Comparison of ENCODE assay signal across 8 cellular contexts in the genomic region with DNA sequence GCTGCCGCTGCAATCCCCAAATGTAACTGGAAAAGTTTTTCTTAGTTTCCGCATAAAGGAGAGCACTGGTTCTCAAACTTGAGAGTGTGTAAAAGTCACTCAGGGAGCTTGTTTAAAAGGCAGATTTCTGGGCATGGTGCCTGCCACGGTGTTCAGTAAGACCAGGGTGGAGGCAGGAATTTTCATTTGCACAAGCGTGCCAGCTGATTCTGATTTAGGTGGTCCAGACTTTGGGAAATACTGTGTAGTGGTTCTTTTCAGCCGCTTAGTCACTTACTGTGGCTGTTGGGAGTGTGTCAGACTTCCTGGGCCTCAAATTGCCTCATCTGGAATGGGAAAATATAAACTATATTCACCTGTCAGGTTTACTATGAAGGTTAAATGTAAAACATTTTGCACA. TPM values are rescaled to one million over a fixed set of nuclear protein-coding genes. Genes with fewer than 3 reads are reported as not detected.
DNase-seq lines count a peak whose midpoint lies in the region; ATAC-seq and TF ChIP-seq lines count a peak whose summit lies in the region.

No MANE protein-coding gene starts in this region.

- peak overlapping the region; percentile 85 to 87 for H3K4me3 Mint-ChIP-seq in activated T-cell treated with anti-CD3 and anti-CD28 coated beads, Interleukin-2, amount 50 U/mL, for 72 hours
- peak overlapping the region; percentile 82 for H3K4me3 Mint-ChIP-seq in activated naive CD8-positive, alpha-beta T cell treated with anti-CD3 and anti-CD28 coated beads, Interleukin-2, amount 10 ng/mL, durations not matched to agents 7 days and 5 days
- H3K4me3 Mint-ChIP-seq in type B pancreatic cell, result peak overlapping the region; percentile 95

- H3K9me3 Mint-ChIP-seq in activated T-cell treated with anti-CD3 and anti-CD28 coated beads, Interleukin-2, amount 50 U/mL, for 72 hours, result no peaks in the 10 kb centered on the region
- H3K9me3 Mint-ChIP-seq in activated naive CD8-positive, alpha-beta T cell treated with anti-CD3 and anti-CD28 coated beads, Interleukin-2, amount 10 ng/mL, durations not matched to agents 7 days and 5 days, result no peaks in the 10 kb centered on the region
- H3K9me3 Mint-ChIP-seq in type B pancreatic cell, result no peaks in the 10 kb centered on the region

- no peak overlapping the region for H3K27ac Mint-ChIP-seq in activated T-cell treated with anti-CD3 and anti-CD28 coated beads, Interleukin-2, amount 50 U/mL, for 72 hours
- H3K27ac Mint-ChIP-seq in activated naive CD8-positive, alpha-beta T cell treated with anti-CD3 and anti-CD28 coated beads, Interleukin-2, amount 10 ng/mL, durations not matched to agents 7 days and 5 days, result no peak overlapping the region
- H3K27ac Mint-ChIP-seq in type B pancreatic cell, result peak overlapping the region; percentile 82

- TF ChIP-seq CTCF in type B pancreatic cell (conservative IDR thresholded peaks at IDR 0.05), result no peak

- peaks cover 9% of the 10 kb centered on the region for H3K4me1 Mint-ChIP-seq in activated T-cell treated with anti-CD3 and anti-CD28 coated beads, Interleukin-2, amount 50 U/mL, for 72 hours (ENCODE audit: low read depth)
- H3K4me1 Mint-ChIP-seq in activated naive CD8-positive, alpha-beta T cell treated with anti-CD3 and anti-CD28 coated beads, Interleukin-2, amount 10 ng/mL, durations not matched to agents 7 days and 5 days, result peaks cover 10% of the 10 kb centered on the region
- peaks cover 12% of the 10 kb centered on the region for H3K4me1 Mint-ChIP-seq in type B pancreatic cell (ENCODE audit: unreplicated experiment)

- no peaks in the 10 kb centered on the region for H3K36me3 Mint-ChIP-seq in activated T-cell treated with anti-CD3 and anti-CD28 coated beads, Interleukin-2, amount 50 U/mL, for 72 hours (ENCODE audit: insufficient read depth in 2 of 2)
- no peaks in the 10 kb centered on the region for H3K36me3 Mint-ChIP-seq in activated naive CD8-positive, alpha-beta T cell treated with anti-CD3 and anti-CD28 coated beads, Interleukin-2, amount 10 ng/mL, durations not matched to agents 7 days and 5 days
- peaks cover 12% of the 10 kb centered on the region for H3K36me3 Mint-ChIP-seq in type B pancreatic cell

- no peak for DNase-seq in activated T-cell treated with anti-CD3 and anti-CD28 coated beads, Interleukin-2, amount 50 U/mL, for 72 hours
- DNase-seq in activated T-cell treated with anti-CD3 and anti-CD28 coated beads for 4 hours, result no peak
- DNase-seq in activated naive CD8-positive, alpha-beta T cell treated with anti-CD3 and anti-CD28 coated beads, Interleukin-2, amount 10 ng/mL, durations not matched to agents 7 days and 5 days, result no peak
- DNase-seq in kidney tubule cell (ENCODE audit: low spot score), result peak; percentile 55
- no peak for DNase-seq in type B pancreatic cell (ENCODE audit: extremely low spot score, unreplicated experiment)
- no peak for DNase-seq in SIG-M5 treated with dmso at 0.1 percent for 504 hours (lab: John Stamatoyannopoulos, UW; ENCODE audit: unreplicated experiment)

- POLR2A ChIA-PET in activated naive CD8-positive, alpha-beta T cell treated with anti-CD3 and anti-CD28 coated beads, Interleukin-2, amount 10 ng/mL, durations not matched to agents 7 days and 5 days (lab: Charles Lee), result no interaction called here

- peaks cover 6% of the 10 kb centered on the region for H3K27me3 Mint-ChIP-seq in activated T-cell treated with anti-CD3 and anti-CD28 coated beads, Interleukin-2, amount 50 U/mL, for 72 hours (ENCODE audit: low read depth)
- H3K27me3 Mint-ChIP-seq in activated naive CD8-positive, alpha-beta T cell treated with anti-CD3 and anti-CD28 coated beads, Interleukin-2, amount 10 ng/mL, durations not matched to agents 7 days and 5 days, result peaks cover 15% of the 10 kb centered on the region
- peaks cover 3% of the 10 kb centered on the region for H3K27me3 Mint-ChIP-seq in type B pancreatic cell

- no peak for ATAC-seq in activated T-cell treated with anti-CD3 and anti-CD28 coated beads, Interleukin-2, amount 50 U/mL, for 72 hours (replicated peaks in 1 of 2)
- ATAC-seq in activated naive CD8-positive, alpha-beta T cell treated with anti-CD3 and anti-CD28 coated beads, Interleukin-2, amount 10 ng/mL, durations not matched to agents 7 days and 5 days (ENCODE audit: low read depth), result no peak
- no peak for ATAC-seq in GM21786 (IDR thresholded peaks at IDR 0.05; ENCODE audit: unreplicated experiment)
- ATAC-seq in HG02798 (IDR thresholded peaks at IDR 0.05; ENCODE audit: poor library complexity, unreplicated experiment), result no peak

RNA-seq across cellular contexts. Expression of a gene that starts 0.8 kb away (rescaled TPM):
- total RNA-seq in activated T-cell treated with anti-CD3 and anti-CD28 coated beads, Interleukin-2, amount 50 U/mL, for 72 hours, result 1 to 10 TPM; 1.4 to 2.1 TPM
- 1 to 10 TPM; 2.0 to 2.5 TPM for total RNA-seq in activated naive CD8-positive, alpha-beta T cell treated with anti-CD3 and anti-CD28 coated beads, Interleukin-2, amount 10 ng/mL, durations not matched to agents 7 days and 5 days
- total RNA-seq in type B pancreatic cell (ENCODE audit: low replicate concordance), result 22.0 and 35.2 TPM in 2 replicates
